In genomic region chr6:33162471-33162870, GRCh38 we compare ENCODE assay signal across 12 cellular contexts. TPM values are rescaled to one million over a fixed set of nuclear protein-coding genes. Genes with fewer than 3 reads are reported as not detected.
DNase-seq lines count a peak whose midpoint lies in the region; ATAC-seq and TF ChIP-seq lines count a peak whose summit lies in the region.
"Had no signal": no experiment of that assay in that cellular context is flagged by ENCODE, and none has a peak within 500 bp of the region (broad histone marks: within the 10 kb centered on the region; RNA-seq: fewer than 3 reads in every experiment).

No MANE protein-coding gene starts in this region.

- peak overlapping the region in 2 of 10 donors; percentile 32 to 40 for H3K27ac Mint-ChIP-seq in naive thymus-derived CD8-positive, alpha-beta T cell
- H3K27ac Mint-ChIP-seq: T-helper 17 cell had no signal

- H2AFZ ChIP-seq in OCI-LY3 (ENCODE audit: low read depth, low read length), result no peak overlapping the region; the same call in 1 of the 2 replicates

- H3K4me1 ChIP-seq in OCI-LY3 (ENCODE audit: low read length), result peaks cover 12% of the 10 kb centered on the region

- no peaks in the 10 kb centered on the region for H3K36me3 ChIP-seq in OCI-LY3 (replicated peaks; ENCODE audit: low read depth, low read length)

- peak; percentile 16 for DNase-seq in activated CD4-positive, CD25-positive, alpha-beta regulatory T cell treated with anti-CD3 and anti-CD28 coated beads, Interleukin-2, amount 50 U/mL, for 72 hours
- no peak for DNase-seq in activated CD4-positive, CD25-positive, alpha-beta regulatory T cell (lab: John Stamatoyannopoulos, UW)
- no peak for DNase-seq in naive thymus-derived CD8-positive, alpha-beta T cell
- no peak for DNase-seq in stimulated activated naive CD4-positive, alpha-beta T cell treated with Interleukin-2 at 50 U/mL for 16 hours (lab: John Stamatoyannopoulos, UW)
- no peak for DNase-seq in stimulated activated CD4-positive, alpha-beta T cell treated with anti-CD3 and anti-CD28 coated beads, Interleukin-4, amount 100 ng/mL, for 24 hours
- DNase-seq: activated CD4-positive, alpha-beta T cell treated with anti-CD3 and anti-CD28 coated beads for 48 hours; activated T-cell treated with anti-CD3 and anti-CD28 coated beads, Interleukin-2, amount 50 U/mL, for 4 hours; amniotic stem cell; erythroblast; NCI-H510A; T-helper 17 cell had no signal

- peak overlapping the region; percentile 84; the same call in 1 of the 2 replicates for H3K9ac ChIP-seq in OCI-LY3 (ENCODE audit: low read length)

- no peaks in the 10 kb centered on the region for H3K27me3 ChIP-seq in OCI-LY3 (ENCODE audit: low read depth, low read length)

- peak overlapping the region; percentile 96 for H3K4me2 ChIP-seq in OCI-LY3 (ENCODE audit: low read length)

- no peak for TF ChIP-seq CTCF in OCI-LY3 (IDR thresholded peaks at IDR 0.05; ENCODE audit: low read depth, low read length)

- H3K4me1 Mint-ChIP-seq in naive thymus-derived CD8-positive, alpha-beta T cell, result peaks cover 5 to 14% (median 12%) of the 10 kb centered on the region in 4 donors

- no peaks in the 10 kb centered on the region for H3K9me3 Mint-ChIP-seq in naive thymus-derived CD8-positive, alpha-beta T cell
- H3K9me3 Mint-ChIP-seq: activated T-cell treated with anti-CD3 and anti-CD28 coated beads, Interleukin-2, amount 50 U/mL, for 4 hours had no signal

- peaks cover 0 to 3% (median 0%) of the 10 kb centered on the region in 5 donors for H3K27me3 Mint-ChIP-seq in naive thymus-derived CD8-positive, alpha-beta T cell

- H3K27ac ChIP-seq in OCI-LY3 (ENCODE audit: low read length), result no peak overlapping the region

- POLR2A ChIA-PET in naive thymus-derived CD8-positive, alpha-beta T cell (lab: Charles Lee), result interaction anchor here (0.9 to 5.2 kb wide), 5 partner anchors 13 to 86 kb away, joined by 3 to 52 read pairs (median 4); partner anchors contain the start of genes RXRB and SLC39A7

- peak overlapping the region; percentile 96; the same call in 1 of the 2 replicates for H3K4me3 ChIP-seq in OCI-LY3 (ENCODE audit: low read length)

- no peaks in the 10 kb centered on the region for H3K79me2 ChIP-seq in OCI-LY3 (ENCODE audit: low read length)

- no peaks in the 10 kb centered on the region for H3K9me3 ChIP-seq in OCI-LY3 (ENCODE audit: insufficient read depth, low read length)

- peak overlapping the region in 8 of 10 donors; percentile 14 to 93 (median 86) for H3K4me3 Mint-ChIP-seq in naive thymus-derived CD8-positive, alpha-beta T cell

- H3K36me3 Mint-ChIP-seq in naive thymus-derived CD8-positive, alpha-beta T cell, result no peaks in the 10 kb centered on the region

- H4K20me1 ChIP-seq in OCI-LY3 (ENCODE audit: insufficient read depth, low read length), result no peaks in the 10 kb centered on the region

- ATAC-seq in naive thymus-derived CD8-positive, alpha-beta T cell, result no peak

RNA-seq across cellular contexts. Expression of gene COL11A2, which starts 29.8 kb away (rescaled TPM):
- 1 to 10 TPM; 7.5 to 8.0 TPM for total RNA-seq in naive thymus-derived CD8-positive, alpha-beta T cell
- polyA plus RNA-seq in naive thymus-derived CD8-positive, alpha-beta T cell, result under 1 TPM; 0.08 to 0.48 (median 0.13) TPM

RNA-seq across cellular contexts. Expression of gene RXRB, which starts 38.0 kb away (rescaled TPM):
- total RNA-seq in naive thymus-derived CD8-positive, alpha-beta T cell, result 100 to 1,000 TPM; 126 to 127 TPM
- 10 to 100 TPM in 1 of 3 donors, 1 to 10 TPM in 2; 6.6 to 10.9 (median 7.3) TPM for polyA plus RNA-seq in naive thymus-derived CD8-positive, alpha-beta T cell

RNA-seq across cellular contexts. Expression of gene SLC39A7, which starts 38.2 kb away (rescaled TPM):
- 10 to 100 TPM; 35.5 to 36.4 TPM for total RNA-seq in naive thymus-derived CD8-positive, alpha-beta T cell
- 10 to 100 TPM; 18.8 to 23.8 (median 21.8) TPM for polyA plus RNA-seq in naive thymus-derived CD8-positive, alpha-beta T cell

RNA-seq across cellular contexts. Expression of gene HSD17B8, which starts 42.0 kb away (rescaled TPM):
- total RNA-seq in naive thymus-derived CD8-positive, alpha-beta T cell, result 10 to 100 TPM; 28.7 to 29.0 TPM
- 10 to 100 TPM; 75.0 to 79.2 (median 75.9) TPM for polyA plus RNA-seq in naive thymus-derived CD8-positive, alpha-beta T cell

RNA-seq across cellular contexts. Expression of gene RING1, which starts 45.8 kb away (rescaled TPM):
- 10 to 100 TPM; 58.3 to 59.1 TPM for total RNA-seq in naive thymus-derived CD8-positive, alpha-beta T cell
- 10 to 100 TPM; 12.1 to 12.5 (median 12.4) TPM for polyA plus RNA-seq in naive thymus-derived CD8-positive, alpha-beta T cell
